In the genomic region with DNA sequence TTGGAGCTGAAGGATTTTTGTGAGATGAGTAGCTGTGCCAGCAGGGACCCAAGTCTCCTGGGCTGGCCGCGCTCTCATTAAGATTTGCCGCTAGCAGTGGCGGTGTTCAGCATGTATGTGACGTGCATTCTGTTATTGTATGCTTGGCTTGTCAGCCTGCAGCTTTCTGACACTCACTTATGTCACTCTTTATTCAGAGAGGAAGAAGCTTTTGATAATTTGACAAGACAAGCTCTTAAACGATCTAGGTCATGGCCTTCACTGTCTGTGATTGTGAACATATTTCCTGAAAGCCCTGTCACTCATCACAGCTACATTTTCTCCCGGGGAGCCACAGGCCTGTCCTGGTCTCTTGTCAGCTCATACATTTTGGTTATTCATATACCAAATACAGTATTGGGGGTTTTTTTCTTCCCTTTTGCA, we compare ENCODE assay signal across 9 cellular contexts.
DNase-seq lines count a peak whose midpoint lies in the region; ATAC-seq and FAIRE-seq lines count a peak whose summit lies in the region.
"Had no signal": no experiment of that assay in that cellular context is flagged by ENCODE, and none has a peak within 500 bp of the region (broad histone marks: within the 10 kb centered on the region; RNA-seq: fewer than 3 reads in every experiment).

No MANE protein-coding gene starts in this region.

- H3K27ac Mint-ChIP-seq in activated naive CD8-positive, alpha-beta T cell treated with anti-CD3 and anti-CD28 coated beads, Interleukin-2, amount 50 U/mL, for 24 hours: peak overlapping the region; percentile 40
- no peak overlapping the region for H3K27ac Mint-ChIP-seq in activated T-helper 17 cell treated with anti-CD3 and anti-CD28 coated beads, Interleukin-2, amount 50 U/mL, for 72 hours

- peaks cover 15% of the 10 kb centered on the region for H3K36me3 Mint-ChIP-seq in activated naive CD8-positive, alpha-beta T cell treated with anti-CD3 and anti-CD28 coated beads, Interleukin-2, amount 50 U/mL, for 24 hours (ENCODE audit: low read depth)
- peaks cover 48% of the 10 kb centered on the region for H3K36me3 Mint-ChIP-seq in activated T-helper 17 cell treated with anti-CD3 and anti-CD28 coated beads, Interleukin-2, amount 50 U/mL, for 72 hours (ENCODE audit: low read depth)

- H3K9me3 Mint-ChIP-seq in activated naive CD8-positive, alpha-beta T cell treated with anti-CD3 and anti-CD28 coated beads, Interleukin-2, amount 50 U/mL, for 24 hours: no peaks in the 10 kb centered on the region
- H3K9me3 Mint-ChIP-seq in activated T-helper 17 cell treated with anti-CD3 and anti-CD28 coated beads, Interleukin-2, amount 50 U/mL, for 72 hours: no peaks in the 10 kb centered on the region

- no peaks in the 10 kb centered on the region for H3K27me3 Mint-ChIP-seq in activated naive CD8-positive, alpha-beta T cell treated with anti-CD3 and anti-CD28 coated beads, Interleukin-2, amount 50 U/mL, for 24 hours
- H3K27me3 Mint-ChIP-seq in activated T-helper 17 cell treated with anti-CD3 and anti-CD28 coated beads, Interleukin-2, amount 50 U/mL, for 72 hours: no peaks in the 10 kb centered on the region

- peak overlapping the region; percentile 10 for H3K4me3 Mint-ChIP-seq in activated naive CD8-positive, alpha-beta T cell treated with anti-CD3 and anti-CD28 coated beads, Interleukin-2, amount 50 U/mL, for 24 hours
- H3K4me3 Mint-ChIP-seq in activated T-helper 17 cell treated with anti-CD3 and anti-CD28 coated beads, Interleukin-2, amount 50 U/mL, for 72 hours: no peak overlapping the region

- FAIRE-seq in frontal cortex (lab: Jason Lieb, UNC): no peak

- peaks cover 25% of the 10 kb centered on the region for H3K4me1 Mint-ChIP-seq in activated naive CD8-positive, alpha-beta T cell treated with anti-CD3 and anti-CD28 coated beads, Interleukin-2, amount 50 U/mL, for 24 hours
- peaks cover 5% of the 10 kb centered on the region for H3K4me1 Mint-ChIP-seq in activated T-helper 17 cell treated with anti-CD3 and anti-CD28 coated beads, Interleukin-2, amount 50 U/mL, for 72 hours

- peak; percentile 59 for ATAC-seq in GM19025 (IDR thresholded peaks at IDR 0.05; ENCODE audit: low read depth, unreplicated experiment)
- peak; percentile 62 for ATAC-seq in HG03135 (IDR thresholded peaks at IDR 0.05; ENCODE audit: unreplicated experiment)
- ATAC-seq in activated naive CD8-positive, alpha-beta T cell treated with anti-CD3 and anti-CD28 coated beads, Interleukin-2, amount 50 U/mL, for 24 hours: peak; percentile 15
- ATAC-seq in activated T-helper 17 cell treated with anti-CD3 and anti-CD28 coated beads, Interleukin-2, amount 50 U/mL, for 72 hours (replicated peaks): no peak

- DNase-seq in Ammon's horn (ENCODE audit: low spot score) (peak; percentile 35), frontal cortex (ENCODE audit: low spot score in 2 of 2) (no peak), T1000 (lab: John Stamatoyannopoulos, UW) (no peak)
- no peak for DNase-seq in activated naive CD8-positive, alpha-beta T cell treated with anti-CD3 and anti-CD28 coated beads, Interleukin-2, amount 50 U/mL, for 24 hours
- no peak for DNase-seq in effector CD4-positive, alpha-beta T cell
- DNase-seq: DND-41 had no signal
